1 cellular context compared by ENCODE assay signal in genomic region chr15:88866295-88866881, GRCh38.
TF ChIP-seq lines count a peak whose summit lies in the region.

No MANE protein-coding gene starts in this region.

TF ChIP-seq in K562, 482 proteins besides CTCF, POLR2A, EP300 and RAD21:
- TF ChIP-seq NELFE (IDR thresholded peaks at IDR 0.05; ENCODE audit: insufficient read depth, insufficient read length) (no peak), AFF1 (IDR thresholded peaks at IDR 0.05; ENCODE audit: low read depth in 1 of 2, partially characterized antibody in 2 of 2) (peak in 1 of 2 experiments; percentile 88), TEAD2 (tag; IDR thresholded peaks at IDR 0.05) (no peak), NFIC (IDR thresholded peaks at IDR 0.05) (peak; percentile 58), MAX (CRISPR knock-in tag; IDR thresholded peaks at IDR 0.05) (no peak), ARNT (IDR thresholded peaks at IDR 0.05) (0 out of 4 replicates have a peak, but pooled peaks of 1 of the 2 experiments have one; percentile 21), ZNF766 (CRISPR knock-in tag; conservative IDR thresholded peaks at IDR 0.05) (no peak), RREB1 (CRISPR knock-in tag; IDR thresholded peaks at IDR 0.05) (no peak), CXXC5 (CRISPR knock-in tag; IDR thresholded peaks at IDR 0.05) (peak; percentile 14; the same call in 1 of the 2 replicates), TCF3 (CRISPR knock-in tag; IDR thresholded peaks at IDR 0.05) (no peak), ZNF717 (CRISPR knock-in tag; IDR thresholded peaks at IDR 0.05) (no peak), ZNF592 (IDR thresholded peaks at IDR 0.05) (peak; percentile 68), BMI1 (IDR thresholded peaks at IDR 0.05; ENCODE audit: low read length) (no peak), MCM3 (IDR thresholded peaks at IDR 0.05) (no peak), MYBL2 (IDR thresholded peaks at IDR 0.05; ENCODE audit: low read depth) (no peak), MYBL2 (CRISPR knock-in tag; IDR thresholded peaks at IDR 0.05; ENCODE audit: borderline replicate concordance) (no peak), ZNF398 (CRISPR knock-in tag; IDR thresholded peaks at IDR 0.05) (no peak), DMBX1 (CRISPR knock-in tag; IDR thresholded peaks at IDR 0.05; ENCODE audit: borderline replicate concordance) (peak; percentile 78; the same call in 1 of the 2 replicates), THAP12 (CRISPR knock-in tag; IDR thresholded peaks at IDR 0.05) (no peak), ZNF445 (CRISPR knock-in tag; IDR thresholded peaks at IDR 0.05; ENCODE audit: low read depth) (no peak)
TF ChIP-seq in K562: peak in this region for 6.
